Comparison of ENCODE assay signal across 2 cellular contexts in the genomic region with DNA sequence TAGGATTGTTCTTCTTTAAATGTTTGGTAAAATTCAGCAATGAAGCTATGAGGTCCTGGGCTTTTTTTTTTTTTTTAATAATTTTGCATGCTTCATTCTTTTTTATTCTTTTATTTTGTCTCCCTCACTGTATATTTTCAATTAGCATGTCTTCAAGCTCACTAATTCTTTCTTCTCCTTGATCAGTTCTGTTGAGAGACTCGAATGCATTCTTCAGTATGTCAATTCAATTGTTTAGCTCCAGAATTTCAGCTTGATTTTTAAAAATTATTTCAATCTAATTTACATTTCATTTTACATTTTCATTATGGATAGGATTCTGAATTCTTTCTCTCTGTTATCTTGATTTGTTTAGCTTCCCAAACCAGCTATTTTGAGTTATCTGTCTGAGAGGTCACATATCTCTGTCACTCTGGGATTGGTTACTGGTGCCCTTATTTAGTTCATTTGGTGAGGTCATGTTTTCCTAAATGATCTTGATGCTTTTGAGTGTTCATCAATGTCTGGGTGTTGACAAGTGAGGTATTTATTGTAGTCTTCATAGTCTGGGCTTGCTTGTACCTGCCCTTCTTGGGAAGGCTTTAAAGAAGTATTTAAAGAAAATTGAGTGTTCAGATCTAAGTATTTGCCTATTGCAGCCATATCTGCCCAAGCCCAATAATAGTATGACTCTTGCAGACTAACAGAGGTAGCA.
TF ChIP-seq lines count a peak whose summit lies in the region.

No MANE protein-coding gene starts in this region.

TF ChIP-seq in SK-N-SH treated with all-trans-retinoic acid at 6 μM for 48 hours, 23 proteins besides CTCF, POLR2A, EP300 and RAD21:
- TF ChIP-seq, protein P1, sequence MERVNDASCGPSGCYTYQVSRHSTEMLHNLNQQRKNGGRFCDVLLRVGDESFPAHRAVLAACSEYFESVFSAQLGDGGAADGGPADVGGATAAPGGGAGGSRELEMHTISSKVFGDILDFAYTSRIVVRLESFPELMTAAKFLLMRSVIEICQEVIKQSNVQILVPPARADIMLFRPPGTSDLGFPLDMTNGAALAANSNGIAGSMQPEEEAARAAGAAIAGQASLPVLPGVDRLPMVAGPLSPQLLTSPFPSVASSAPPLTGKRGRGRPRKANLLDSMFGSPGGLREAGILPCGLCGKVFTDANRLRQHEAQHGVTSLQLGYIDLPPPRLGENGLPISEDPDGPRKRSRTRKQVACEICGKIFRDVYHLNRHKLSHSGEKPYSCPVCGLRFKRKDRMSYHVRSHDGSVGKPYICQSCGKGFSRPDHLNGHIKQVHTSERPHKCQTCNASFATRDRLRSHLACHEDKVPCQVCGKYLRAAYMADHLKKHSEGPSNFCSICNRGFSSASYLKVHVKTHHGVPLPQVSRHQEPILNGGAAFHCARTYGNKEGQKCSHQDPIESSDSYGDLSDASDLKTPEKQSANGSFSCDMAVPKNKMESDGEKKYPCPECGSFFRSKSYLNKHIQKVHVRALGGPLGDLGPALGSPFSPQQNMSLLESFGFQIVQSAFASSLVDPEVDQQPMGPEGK (CRISPR knock-in tag; IDR thresholded peaks at IDR 0.05; ENCODE audit: borderline replicate concordance), result no peak
- no peak for TF ChIP-seq ZFP3 (CRISPR knock-in tag; IDR thresholded peaks at IDR 0.05)
- peak; percentile 74 for TF ChIP-seq ZFP30 (CRISPR knock-in tag; IDR thresholded peaks at IDR 0.05)
- no peak for TF ChIP-seq OSR1 (CRISPR knock-in tag; IDR thresholded peaks at IDR 0.05)
- no peak for TF ChIP-seq TCF4 (CRISPR knock-in tag; IDR thresholded peaks at IDR 0.05; ENCODE audit: borderline replicate concordance)

TF ChIP-seq in SK-N-SH, 30 proteins besides CTCF, POLR2A, EP300 and RAD21 (continued from another document):
- TF ChIP-seq, protein P2, sequence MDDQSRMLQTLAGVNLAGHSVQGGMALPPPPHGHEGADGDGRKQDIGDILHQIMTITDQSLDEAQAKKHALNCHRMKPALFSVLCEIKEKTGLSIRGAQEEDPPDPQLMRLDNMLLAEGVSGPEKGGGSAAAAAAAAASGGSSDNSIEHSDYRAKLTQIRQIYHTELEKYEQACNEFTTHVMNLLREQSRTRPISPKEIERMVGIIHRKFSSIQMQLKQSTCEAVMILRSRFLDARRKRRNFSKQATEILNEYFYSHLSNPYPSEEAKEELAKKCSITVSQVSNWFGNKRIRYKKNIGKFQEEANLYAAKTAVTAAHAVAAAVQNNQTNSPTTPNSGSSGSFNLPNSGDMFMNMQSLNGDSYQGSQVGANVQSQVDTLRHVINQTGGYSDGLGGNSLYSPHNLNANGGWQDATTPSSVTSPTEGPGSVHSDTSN (IDR thresholded peaks at IDR 0.05), result no peak
- TF ChIP-seq, protein P3, sequence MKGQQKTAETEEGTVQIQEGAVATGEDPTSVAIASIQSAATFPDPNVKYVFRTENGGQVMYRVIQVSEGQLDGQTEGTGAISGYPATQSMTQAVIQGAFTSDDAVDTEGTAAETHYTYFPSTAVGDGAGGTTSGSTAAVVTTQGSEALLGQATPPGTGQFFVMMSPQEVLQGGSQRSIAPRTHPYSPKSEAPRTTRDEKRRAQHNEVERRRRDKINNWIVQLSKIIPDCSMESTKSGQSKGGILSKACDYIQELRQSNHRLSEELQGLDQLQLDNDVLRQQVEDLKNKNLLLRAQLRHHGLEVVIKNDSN (IDR thresholded peaks at IDR 0.05; ENCODE audit: borderline replicate concordance, low read depth), result no peak
- no peak for TF ChIP-seq NRF1 (IDR thresholded peaks at IDR 0.05; ENCODE audit: low read depth, low read length)
- TF ChIP-seq, protein P4, sequence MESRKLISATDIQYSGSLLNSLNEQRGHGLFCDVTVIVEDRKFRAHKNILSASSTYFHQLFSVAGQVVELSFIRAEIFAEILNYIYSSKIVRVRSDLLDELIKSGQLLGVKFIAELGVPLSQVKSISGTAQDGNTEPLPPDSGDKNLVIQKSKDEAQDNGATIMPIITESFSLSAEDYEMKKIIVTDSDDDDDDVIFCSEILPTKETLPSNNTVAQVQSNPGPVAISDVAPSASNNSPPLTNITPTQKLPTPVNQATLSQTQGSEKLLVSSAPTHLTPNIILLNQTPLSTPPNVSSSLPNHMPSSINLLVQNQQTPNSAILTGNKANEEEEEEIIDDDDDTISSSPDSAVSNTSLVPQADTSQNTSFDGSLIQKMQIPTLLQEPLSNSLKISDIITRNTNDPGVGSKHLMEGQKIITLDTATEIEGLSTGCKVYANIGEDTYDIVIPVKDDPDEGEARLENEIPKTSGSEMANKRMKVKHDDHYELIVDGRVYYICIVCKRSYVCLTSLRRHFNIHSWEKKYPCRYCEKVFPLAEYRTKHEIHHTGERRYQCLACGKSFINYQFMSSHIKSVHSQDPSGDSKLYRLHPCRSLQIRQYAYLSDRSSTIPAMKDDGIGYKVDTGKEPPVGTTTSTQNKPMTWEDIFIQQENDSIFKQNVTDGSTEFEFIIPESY (IDR thresholded peaks at IDR 0.05; ENCODE audit: borderline replicate concordance, low read depth), result no peak
- no peak for TF ChIP-seq YY1 (IDR thresholded peaks at IDR 0.05; ENCODE audit: low read depth)
- TF ChIP-seq TEAD4 (IDR thresholded peaks at IDR 0.05; ENCODE audit: borderline replicate concordance, insufficient read depth), result no peak
- TF ChIP-seq, protein P5, sequence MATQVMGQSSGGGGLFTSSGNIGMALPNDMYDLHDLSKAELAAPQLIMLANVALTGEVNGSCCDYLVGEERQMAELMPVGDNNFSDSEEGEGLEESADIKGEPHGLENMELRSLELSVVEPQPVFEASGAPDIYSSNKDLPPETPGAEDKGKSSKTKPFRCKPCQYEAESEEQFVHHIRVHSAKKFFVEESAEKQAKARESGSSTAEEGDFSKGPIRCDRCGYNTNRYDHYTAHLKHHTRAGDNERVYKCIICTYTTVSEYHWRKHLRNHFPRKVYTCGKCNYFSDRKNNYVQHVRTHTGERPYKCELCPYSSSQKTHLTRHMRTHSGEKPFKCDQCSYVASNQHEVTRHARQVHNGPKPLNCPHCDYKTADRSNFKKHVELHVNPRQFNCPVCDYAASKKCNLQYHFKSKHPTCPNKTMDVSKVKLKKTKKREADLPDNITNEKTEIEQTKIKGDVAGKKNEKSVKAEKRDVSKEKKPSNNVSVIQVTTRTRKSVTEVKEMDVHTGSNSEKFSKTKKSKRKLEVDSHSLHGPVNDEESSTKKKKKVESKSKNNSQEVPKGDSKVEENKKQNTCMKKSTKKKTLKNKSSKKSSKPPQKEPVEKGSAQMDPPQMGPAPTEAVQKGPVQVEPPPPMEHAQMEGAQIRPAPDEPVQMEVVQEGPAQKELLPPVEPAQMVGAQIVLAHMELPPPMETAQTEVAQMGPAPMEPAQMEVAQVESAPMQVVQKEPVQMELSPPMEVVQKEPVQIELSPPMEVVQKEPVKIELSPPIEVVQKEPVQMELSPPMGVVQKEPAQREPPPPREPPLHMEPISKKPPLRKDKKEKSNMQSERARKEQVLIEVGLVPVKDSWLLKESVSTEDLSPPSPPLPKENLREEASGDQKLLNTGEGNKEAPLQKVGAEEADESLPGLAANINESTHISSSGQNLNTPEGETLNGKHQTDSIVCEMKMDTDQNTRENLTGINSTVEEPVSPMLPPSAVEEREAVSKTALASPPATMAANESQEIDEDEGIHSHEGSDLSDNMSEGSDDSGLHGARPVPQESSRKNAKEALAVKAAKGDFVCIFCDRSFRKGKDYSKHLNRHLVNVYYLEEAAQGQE (IDR thresholded peaks at IDR 0.05; ENCODE audit: low read depth, low read length), result no peak
